ENCODE assay signal across 7 cellular contexts in the genomic region with DNA sequence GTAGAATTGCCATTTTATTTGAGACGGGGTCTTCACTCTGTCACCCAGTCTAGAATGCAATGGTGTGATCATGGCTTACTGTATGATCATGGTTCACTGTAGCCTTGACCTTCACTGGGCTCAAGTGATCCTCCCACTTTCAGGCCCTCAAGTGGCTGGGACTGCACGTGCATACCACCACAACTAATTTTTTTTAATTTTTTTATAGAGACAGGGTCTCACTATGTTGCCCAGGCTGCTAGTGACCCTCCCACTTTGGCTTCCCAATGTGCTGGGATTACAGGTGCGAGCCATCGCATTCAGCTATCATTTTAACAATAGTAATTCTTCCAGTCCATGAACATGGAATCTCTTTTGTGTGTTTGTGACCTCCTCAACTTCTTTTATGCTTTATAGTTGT.
"Had no signal": no experiment of that assay in that cellular context is flagged by ENCODE, and none has a peak within 500 bp of the region (broad histone marks: within the 10 kb centered on the region; RNA-seq: fewer than 3 reads in every experiment).

No MANE protein-coding gene starts in this region.

- H3K9ac ChIP-seq: KMS-11 had no signal

- H3K4me2 ChIP-seq: KMS-11 had no signal

- FAIRE-seq: HTR-8/SVneo had no signal

- DNase-seq: IMR-90, Karpas-422, KBM-7, KG1 had no signal

- H3K27ac ChIP-seq: HL-60, KMS-11 had no signal
